29 cellular contexts compared by ENCODE assay signal in the genomic region with DNA sequence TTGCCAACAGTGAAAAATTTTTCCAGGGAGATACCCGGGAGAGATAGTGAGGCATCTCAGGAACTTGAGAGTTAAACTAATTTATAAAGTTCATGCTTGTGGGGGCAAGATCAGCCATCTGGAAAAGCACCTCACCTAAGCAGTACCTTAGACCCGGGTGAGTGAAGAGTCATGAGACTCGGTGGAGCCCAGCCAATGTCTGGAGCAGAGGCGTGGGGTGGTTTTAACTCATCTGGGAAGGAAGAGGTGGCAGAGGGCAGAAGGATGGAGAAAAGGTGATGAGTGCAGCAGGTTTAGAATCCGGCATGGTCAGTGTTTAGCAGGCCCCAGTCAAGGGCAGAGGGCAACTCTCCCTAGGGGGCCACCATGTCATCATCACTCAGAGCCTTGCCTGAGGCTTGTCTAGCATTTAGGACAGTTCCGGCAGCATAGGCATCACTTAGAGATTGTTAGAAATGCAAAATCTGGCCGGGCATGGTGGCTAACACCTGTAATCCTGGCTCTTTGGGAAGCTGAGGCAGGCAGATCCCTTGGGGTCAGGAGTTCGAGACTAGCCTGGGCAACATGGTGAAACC. TPM values are rescaled to one million over a fixed set of nuclear protein-coding genes. Genes with fewer than 3 reads are reported as not detected.
"Had no signal": no experiment of that assay in that cellular context is flagged by ENCODE, and none has a peak within 500 bp of the region (broad histone marks: within the 10 kb centered on the region; RNA-seq: fewer than 3 reads in every experiment).

No MANE protein-coding gene starts in this region.

- H3K9me3 Mint-ChIP-seq: activated B cell treated with CpG ODN at 0.5 μM for 24 hours; activated CD4-positive, alpha-beta memory T cell treated with anti-CD3 and anti-CD28 coated beads, Interleukin-2, amount 10 ng/mL, durations not matched to agents 7 days and 5 days; activated CD4-positive, alpha-beta T cell treated with anti-CD3 and anti-CD28 coated beads, Interleukin-2, amount 10 ng/mL, durations not matched to agents 7 days and 5 days; activated naive CD4-positive, alpha-beta T cell treated with anti-CD3 and anti-CD28 coated beads, Interleukin-2, amount 10 ng/mL, durations not matched to agents 7 days and 5 days; activated naive CD8-positive, alpha-beta T cell treated with anti-CD3 and anti-CD28 coated beads for 36 hours; activated T-cell treated with anti-CD3 and anti-CD28 coated beads, Interleukin-2, amount 50 U/mL, for 72 hours; activated T-helper 2 cell treated with anti-CD3 and anti-CD28 coated beads, Interferon-gamma antibody, Interleukin-2, Interleukin-4, amounts not matched to agents 10 μg/mL and 5 μg/mL and 100 μg/mL, durations not matched to agents 14 hours and 24 hours and 36 hours; T-cell had no signal

- DNase-seq: activated B cell treated with CpG ODN at 0.5 μM for 24 hours; activated CD4-positive, alpha-beta memory T cell treated with anti-CD3 and anti-CD28 coated beads, Interleukin-2, amount 10 ng/mL, durations not matched to agents 7 days and 5 days; activated CD4-positive, alpha-beta T cell treated with anti-CD3 and anti-CD28 coated beads for 1 hour; activated CD4-positive, alpha-beta T cell treated with anti-CD3 and anti-CD28 coated beads, Interleukin-2, amount 10 ng/mL, durations not matched to agents 7 days and 5 days; activated gamma-delta T cell treated with Interleukin-2 at 50 U/mL for 16 hours; activated naive CD4-positive, alpha-beta T cell treated with anti-CD3 and anti-CD28 coated beads, Interleukin-2, amount 10 ng/mL, durations not matched to agents 7 days and 5 days; activated naive CD8-positive, alpha-beta T cell treated with anti-CD3 and anti-CD28 coated beads for 36 hours; activated T-cell treated with anti-CD3 and anti-CD28 coated beads for 4 hours; activated T-cell treated with anti-CD3 and anti-CD28 coated beads, Interleukin-2, amount 50 U/mL, for 72 hours; aorta; central memory CD4-positive, alpha-beta T cell; Karpas-422; MM.1S; NCI-H1105 treated with DMSO at 0.1 percent for 48 hours; NCI-H1436 treated with DMSO at 0.1 percent for 48 hours; NCI-H187; NCI-H2081; NCI-H526 treated with DMSO at 0.1 percent for 48 hours; NCI-H82; RPMI8226; T-cell; T-helper 2 cell; T1000 had no signal

- H3K27ac ChIP-seq: SK-N-MC had no signal

- H3K4me3 Mint-ChIP-seq: activated B cell treated with CpG ODN at 0.5 μM for 24 hours; activated CD4-positive, alpha-beta memory T cell treated with anti-CD3 and anti-CD28 coated beads, Interleukin-2, amount 10 ng/mL, durations not matched to agents 7 days and 5 days; activated CD4-positive, alpha-beta T cell treated with anti-CD3 and anti-CD28 coated beads, Interleukin-2, amount 10 ng/mL, durations not matched to agents 7 days and 5 days; activated naive CD4-positive, alpha-beta T cell treated with anti-CD3 and anti-CD28 coated beads, Interleukin-2, amount 10 ng/mL, durations not matched to agents 7 days and 5 days; activated naive CD8-positive, alpha-beta T cell treated with anti-CD3 and anti-CD28 coated beads for 36 hours; activated T-cell treated with anti-CD3 and anti-CD28 coated beads, Interleukin-2, amount 50 U/mL, for 72 hours; T-cell had no signal

- H3K4me1 Mint-ChIP-seq: activated B cell treated with CpG ODN at 0.5 μM for 24 hours; activated CD4-positive, alpha-beta memory T cell treated with anti-CD3 and anti-CD28 coated beads, Interleukin-2, amount 10 ng/mL, durations not matched to agents 7 days and 5 days; activated CD4-positive, alpha-beta T cell treated with anti-CD3 and anti-CD28 coated beads, Interleukin-2, amount 10 ng/mL, durations not matched to agents 7 days and 5 days; activated naive CD4-positive, alpha-beta T cell treated with anti-CD3 and anti-CD28 coated beads, Interleukin-2, amount 10 ng/mL, durations not matched to agents 7 days and 5 days; activated naive CD8-positive, alpha-beta T cell treated with anti-CD3 and anti-CD28 coated beads for 36 hours; T-cell had no signal

- H3K27ac Mint-ChIP-seq: activated B cell treated with CpG ODN at 0.5 μM for 24 hours; activated CD4-positive, alpha-beta memory T cell treated with anti-CD3 and anti-CD28 coated beads, Interleukin-2, amount 10 ng/mL, durations not matched to agents 7 days and 5 days; activated CD4-positive, alpha-beta T cell treated with anti-CD3 and anti-CD28 coated beads, Interleukin-2, amount 10 ng/mL, durations not matched to agents 7 days and 5 days; activated naive CD4-positive, alpha-beta T cell treated with anti-CD3 and anti-CD28 coated beads, Interleukin-2, amount 10 ng/mL, durations not matched to agents 7 days and 5 days; activated naive CD8-positive, alpha-beta T cell treated with anti-CD3 and anti-CD28 coated beads for 36 hours; activated T-cell treated with anti-CD3 and anti-CD28 coated beads, Interleukin-2, amount 50 U/mL, for 72 hours; activated T-helper 2 cell treated with anti-CD3 and anti-CD28 coated beads, Interferon-gamma antibody, Interleukin-2, Interleukin-4, amounts not matched to agents 10 μg/mL and 5 μg/mL and 100 μg/mL, durations not matched to agents 14 hours and 24 hours and 36 hours; T-cell had no signal

- H3K4me3 ChIP-seq: K562, SK-N-MC had no signal

- H3K27me3 Mint-ChIP-seq: activated CD4-positive, alpha-beta T cell treated with anti-CD3 and anti-CD28 coated beads, Interleukin-2, amount 10 ng/mL, durations not matched to agents 7 days and 5 days; activated naive CD8-positive, alpha-beta T cell treated with anti-CD3 and anti-CD28 coated beads for 36 hours had no signal

- H3K36me3 Mint-ChIP-seq: activated naive CD4-positive, alpha-beta T cell treated with anti-CD3 and anti-CD28 coated beads, Interleukin-2, amount 10 ng/mL, durations not matched to agents 7 days and 5 days; activated naive CD8-positive, alpha-beta T cell treated with anti-CD3 and anti-CD28 coated beads for 36 hours; T-cell had no signal

RNA-seq across cellular contexts. Expression of a gene that starts 4.3 kb away (rescaled TPM):
- total RNA-seq: activated B cell treated with CpG ODN at 0.5 μM for 24 hours; activated CD4-positive, alpha-beta T cell treated with anti-CD3 and anti-CD28 coated beads, Interleukin-2, amount 10 ng/mL, durations not matched to agents 7 days and 5 days; activated CD8-positive, alpha-beta memory T cell treated with anti-CD3 and anti-CD28 coated beads for 36 hours; activated naive CD8-positive, alpha-beta T cell treated with anti-CD3 and anti-CD28 coated beads for 36 hours; aorta; OCI-LY7; Right ventricle myocardium inferior had no signal
- polyA plus RNA-seq: aorta had no signal
